In genomic region chrX:53223955-53224859, GRCh38 we compare ENCODE assay signal across 8 cellular contexts. TPM values are rescaled to one million over a fixed set of nuclear protein-coding genes. Genes with fewer than 3 reads are reported as not detected.
DNase-seq lines count a peak whose midpoint lies in the region; ATAC-seq lines count a peak whose summit lies in the region.

No MANE protein-coding gene starts in this region.

- no peak for ATAC-seq in GM18517 (IDR thresholded peaks at IDR 0.05; ENCODE audit: unreplicated experiment)

- H3K36me3 ChIP-seq in iPS DF 6.9 (ENCODE audit: control insufficient read depth, insufficient read depth, low read length) (0 out of 2 replicates have a peak, but pooled peaks cover 2% of the 10 kb centered on the region), skeletal muscle tissue (ENCODE audit: control insufficient read depth in 3 of 3, insufficient read depth in 3 of 3, low read length in 3 of 3) (peaks cover 7 to 15% (median 8%) of the 10 kb centered on the region in 3 donors)

- H3K27me3 ChIP-seq in iPS DF 6.9 (ENCODE audit: control insufficient read depth, insufficient read depth, low read length) (no peaks in the 10 kb centered on the region), skeletal muscle tissue (ENCODE audit: control insufficient read depth in 3 of 3, insufficient read depth in 3 of 3, low read length in 3 of 3) (no peaks in the 10 kb centered on the region)

- H3K4me1 ChIP-seq in iPS DF 6.9 (ENCODE audit: control insufficient read depth, insufficient read depth, low read length): peaks cover 2% of the 10 kb centered on the region; the same call in 1 of the 2 replicates
- H3K4me1 ChIP-seq in skeletal muscle tissue (ENCODE audit: control insufficient read depth in 3 of 3, insufficient read depth in 3 of 3, low read length in 3 of 3): peaks cover 29 to 45% (median 39%) of the 10 kb centered on the region in 3 donors

- no peak overlapping the region for H3K27ac ChIP-seq in iPS DF 6.9 (ENCODE audit: low read length)
- peak overlapping the region; percentile 93 for H3K27ac ChIP-seq in skeletal muscle tissue (ENCODE audit: low read depth, low read length)

- peak overlapping the region; percentile 98 for H3K4me3 ChIP-seq in iPS DF 6.9 (ENCODE audit: low read length)
- H3K4me3 ChIP-seq in skeletal muscle tissue (ENCODE audit: low read length in 3 of 3): peak overlapping the region; percentile 83 to 87 (median 83)

- H3K9me3 ChIP-seq in iPS DF 6.9 (ENCODE audit: control insufficient read depth, insufficient read depth, low read length) (no peaks in the 10 kb centered on the region), skeletal muscle tissue (ENCODE audit: control insufficient read depth in 3 of 3, low read length in 3 of 3) (no peaks in the 10 kb centered on the region)

- DNase-seq in activated T-cell treated with anti-CD3 and anti-CD28 coated beads for 1 hour (ENCODE audit: low read depth): peak; percentile 2
- DNase-seq in activated T-cell treated with anti-CD3 and anti-CD28 coated beads, Interleukin-2, amount 50 U/mL, for 1 hour: no peak
- DNase-seq in NCI-H226: peak; percentile 32
- peak; percentile 7 for DNase-seq in amniotic stem cell (lab: John Stamatoyannopoulos, UW)
- no peak for DNase-seq in iPS DF 6.9 (ENCODE audit: low read depth, low spot score)
- no peak for DNase-seq in GDM1 (lab: John Stamatoyannopoulos, UW)

- WGBS in iPS DF 6.9 (ENCODE audit: insufficient coverage, insufficient read length): no CpG with 5 or more reads among the region's 40 CpGs

- H3K9ac ChIP-seq in skeletal muscle tissue (ENCODE audit: low read depth in 1 of 3, low read length in 3 of 3): peak overlapping the region; percentile 94 to 99 (median 97)

RNA-seq across cellular contexts. Expression of gene KDM5C, which starts 0.8 kb away (rescaled TPM):
- 54.3 TPM for total RNA-seq in skeletal muscle tissue

RNA-seq across cellular contexts. Expression of gene IQSEC2, which starts 57.2 kb away (rescaled TPM):
- 3.1 TPM for total RNA-seq in skeletal muscle tissue

Comparison
In these comparisons a context has a peak if more than half of its experiments do, and no peak if none do; other contexts are left out.
1. DNase-seq: peak in activated T-cell treated with anti-CD3 and anti-CD28 coated beads for 1 hour (single experiment), NCI-H226 (single experiment) and amniotic stem cell (single experiment); none in activated T-cell treated with anti-CD3 and anti-CD28 coated beads, Interleukin-2, amount 50 U/mL, for 1 hour (single experiment), iPS DF 6.9 (single experiment) and GDM1 (single experiment).